ENCODE assay signal across 1 cellular context in the genomic region with DNA sequence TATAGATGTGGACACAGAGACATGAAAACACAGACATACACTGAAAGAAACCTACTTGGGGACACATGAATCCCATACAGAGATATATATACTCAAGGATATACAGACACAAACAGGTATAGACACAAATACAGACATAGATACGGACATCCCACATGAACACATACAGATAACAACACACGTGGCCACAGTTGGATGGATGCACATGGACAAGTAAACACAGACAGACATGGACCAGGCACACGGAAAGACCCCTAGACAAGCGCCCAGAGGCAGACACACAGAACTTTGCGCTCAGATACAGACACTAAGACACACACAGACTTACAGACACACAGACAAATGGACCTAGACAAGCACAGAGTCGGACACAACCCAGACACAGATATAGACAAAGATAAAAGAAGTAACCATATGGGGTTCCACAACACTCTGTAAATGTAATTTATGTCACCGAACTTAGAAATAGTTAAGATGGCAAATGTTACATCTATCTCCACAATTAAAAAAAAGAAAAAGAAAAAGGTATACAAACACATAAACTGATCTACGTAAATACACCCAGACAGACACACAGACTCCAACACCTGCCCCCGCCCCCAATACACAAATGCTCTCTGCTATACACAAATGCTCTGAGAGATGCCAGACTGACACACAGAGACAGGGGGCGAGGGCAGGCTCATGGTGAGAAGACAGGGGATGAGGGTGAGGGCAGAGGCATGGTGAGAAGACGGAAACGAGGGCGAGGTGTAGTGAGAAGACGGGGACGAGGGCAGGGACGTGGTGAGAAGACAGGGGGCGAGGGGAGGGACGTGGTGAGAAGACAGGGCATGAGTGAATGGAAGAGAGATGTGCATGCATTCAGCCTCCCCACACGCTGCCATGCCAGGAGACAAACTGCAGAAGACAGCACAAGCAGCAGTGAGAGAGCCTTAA.
TF ChIP-seq lines count a peak whose summit lies in the region.

No MANE protein-coding gene starts in this region.

TF ChIP-seq in SK-N-SH treated with all-trans-retinoic acid at 6 μM for 48 hours, 23 proteins besides CTCF, POLR2A, EP300 and RAD21 (continued from another document):
- no peak for TF ChIP-seq PPARA (CRISPR knock-in tag; IDR thresholded peaks at IDR 0.05; ENCODE audit: borderline replicate concordance)
- no peak for TF ChIP-seq CSDC2 (CRISPR knock-in tag; IDR thresholded peaks at IDR 0.05)
TF ChIP-seq in SK-N-SH treated with all-trans-retinoic acid at 6 μM for 48 hours: peak in this region for 2.
